Comparison of ENCODE assay signal across 1 cellular context in genomic region chr3:101954946-101955345, GRCh38.
TF ChIP-seq lines count a peak whose summit lies in the region.

No MANE protein-coding gene starts in this region.

TF ChIP-seq in GM23338, 12 proteins besides CTCF, POLR2A, EP300 and RAD21 (continued from another document):
- TF ChIP-seq ZNF462 (CRISPR knock-in tag; IDR thresholded peaks at IDR 0.05) (no peak), POLR2AphosphoS5 (IDR thresholded peaks at IDR 0.05; ENCODE audit: low read depth) (no peak), ZNF331 (CRISPR knock-in tag; IDR thresholded peaks at IDR 0.05; ENCODE audit: low read depth) (no peak)
